In genomic region chr2:64637000-64637628, GRCh38 we compare ENCODE assay signal across 10 cellular contexts. TPM values are rescaled to one million over a fixed set of nuclear protein-coding genes. Genes with fewer than 3 reads are reported as not detected.
DNase-seq lines count a peak whose midpoint lies in the region; ATAC-seq, FAIRE-seq and TF ChIP-seq lines count a peak whose summit lies in the region.
"Had no signal": no experiment of that assay in that cellular context is flagged by ENCODE, and none has a peak within 500 bp of the region (broad histone marks: within the 10 kb centered on the region; RNA-seq: fewer than 3 reads in every experiment).

No MANE protein-coding gene starts in this region.

- intact Hi-C loops in psoas muscle (cut with DNase I), result no loop called here

- H3K4me3 ChIP-seq in RWPE2 (ENCODE audit: severe bottlenecking) (no peak overlapping the region), psoas muscle (no peak overlapping the region)
- H3K4me3 ChIP-seq: breast epithelium had no signal

- TF ChIP-seq CTCF in RWPE2 (IDR thresholded peaks at IDR 0.05; ENCODE audit: poor library complexity, severe bottlenecking) (no peak), psoas muscle (IDR thresholded peaks at IDR 0.05) (no peak)

- peaks cover 37% of the 10 kb centered on the region for H3K36me3 ChIP-seq in RWPE2 (ENCODE audit: low read depth)
- H3K36me3 ChIP-seq in psoas muscle (ENCODE audit: insufficient read depth in 1 of 2, low read depth in 1 of 2), result peaks cover 0 to 36% of the 10 kb centered on the region in 2 donors
- H3K36me3 ChIP-seq: breast epithelium had no signal

- ATAC-seq in GM19025 (IDR thresholded peaks at IDR 0.05; ENCODE audit: low read depth, unreplicated experiment) (peak; percentile 35), HG02840 (IDR thresholded peaks at IDR 0.05; ENCODE audit: low FRiP score, unreplicated experiment) (peak; percentile 39), RWPE2 (ENCODE audit: low read depth) (no peak), psoas muscle (peak in 1 of 4 donors; percentile 18), left lobe of liver (no peak)

- H3K4me1 ChIP-seq in RWPE2 (ENCODE audit: insufficient read depth, poor library complexity, severe bottlenecking) (peaks cover 39% of the 10 kb centered on the region), psoas muscle (peaks cover 44% of the 10 kb centered on the region)
- H3K4me1 ChIP-seq: breast epithelium had no signal

- H3K9me3 ChIP-seq in RWPE2 (ENCODE audit: severe bottlenecking), result no peaks in the 10 kb centered on the region
- no peaks in the 10 kb centered on the region for H3K9me3 ChIP-seq in psoas muscle
- H3K9me3 ChIP-seq: breast epithelium had no signal

- TF ChIP-seq POLR2A in H54 (IDR thresholded peaks at IDR 0.05; ENCODE audit: low read depth, low read length), result no peak

- FAIRE-seq in H54 (lab: Jason Lieb, UNC), result no peak

- peak overlapping the region; percentile 58 for H3K27ac ChIP-seq in RWPE2 (ENCODE audit: poor library complexity, severe bottlenecking)
- H3K27ac ChIP-seq in psoas muscle, result peak overlapping the region; percentile 20
- H3K27ac ChIP-seq: parathyroid adenoma had no signal

- no peaks in the 10 kb centered on the region for H3K27me3 ChIP-seq in RWPE2 (ENCODE audit: insufficient read depth, poor library complexity, severe bottlenecking)
- H3K27me3 ChIP-seq in psoas muscle (ENCODE audit: insufficient read depth in 3 of 3, low read length in 2 of 3), result no peaks in the 10 kb centered on the region
- H3K27me3 ChIP-seq: breast epithelium had no signal

- DNase-seq in RWPE2 (ENCODE audit: low spot score) (no peak), psoas muscle (no peak), dermis blood vessel endothelial cell (no peak), H54 (ENCODE audit: insufficient read length, low spot score) (no peak), NCI-H2171 (lab: John Stamatoyannopoulos, UW) (no peak), left lobe of liver (ENCODE audit: low spot score) (no peak)

- 55 to 65% (median 61%) methylated on average over 9 of the region's 9 CpGs for WGBS in psoas muscle, 3 donors

RNA-seq across cellular contexts. Expression of gene SERTAD2, which starts 16.6 kb away (rescaled TPM):
- total RNA-seq in psoas muscle (10 to 100 TPM; 10.3 to 13.2 (median 11.5) TPM), dermis blood vessel endothelial cell (6.6 and 9.5 TPM in 2 replicates), left lobe of liver (13.8 TPM)
- 1 to 10 TPM; 3.3 to 9.2 (median 4.1) TPM for polyA plus RNA-seq in psoas muscle

Comparison
In these comparisons a context has a peak if more than half of its experiments do, and no peak if none do; other contexts are left out.
1. ATAC-seq: peak in GM19025 (single experiment) and HG02840 (single experiment); none in RWPE2 (single experiment) and left lobe of liver (single experiment).